In genomic region chr19:3334749-3335430, GRCh38 we compare ENCODE assay signal across 7 cellular contexts. TPM values are rescaled to one million over a fixed set of nuclear protein-coding genes. Genes with fewer than 3 reads are reported as not detected.
DNase-seq lines count a peak whose midpoint lies in the region; ATAC-seq, FAIRE-seq and TF ChIP-seq lines count a peak whose summit lies in the region.
"Not testable (repeated sequence)": the region's sequence is repeated elsewhere in the genome, so short reads cannot be mapped to it uniquely, and the experiment has no call there.

No MANE protein-coding gene starts in this region.

- H3K9me3 Mint-ChIP-seq in chondrocyte (ENCODE audit: low read depth): not testable (repeated sequence)

- H3K27me3 ChIP-seq in heart right ventricle; lower lobe of right lung (ENCODE audit: low read depth); parathyroid adenoma (ENCODE audit: control insufficient read depth, insufficient read depth, low read length); suprapubic skin: not testable (repeated sequence)

- not testable (repeated sequence) for H3K36me3 Mint-ChIP-seq in chondrocyte (ENCODE audit: low read depth)

- H3K27ac Mint-ChIP-seq in chondrocyte (ENCODE audit: unreplicated experiment): peak overlapping the region; percentile 87

- 77 to 80% methylated on average over 8 of the region's 8 CpGs for WGBS in heart right ventricle, 2 donors
- 84% methylated on average over 8 of the region's 8 CpGs for WGBS in suprapubic skin

- not testable (repeated sequence) for ATAC-seq in heart right ventricle, lower lobe of right lung

- TF ChIP-seq POLR2A in GM12892 (IDR thresholded peaks at IDR 0.05; ENCODE audit: low read depth, low read length); suprapubic skin (IDR thresholded peaks at IDR 0.05): not testable (repeated sequence)

- not testable (repeated sequence) for H3K27me3 Mint-ChIP-seq in chondrocyte (ENCODE audit: low read depth)

- not testable (repeated sequence) for H3K36me3 ChIP-seq in heart right ventricle; lower lobe of right lung; parathyroid adenoma (ENCODE audit: control insufficient read depth, insufficient read depth, low read length); suprapubic skin

- not testable (repeated sequence) for FAIRE-seq in GM12892 (lab: Jason Lieb, UNC)

- peaks cover 48% of the 10 kb centered on the region for H3K4me1 Mint-ChIP-seq in chondrocyte (ENCODE audit: low read depth)

- not testable (repeated sequence) for H3K9ac ChIP-seq in parathyroid adenoma

- TF ChIP-seq EP300 in suprapubic skin (IDR thresholded peaks at IDR 0.05): not testable (repeated sequence)

- not testable (repeated sequence) for H3K4me3 ChIP-seq in heart right ventricle; lower lobe of right lung; parathyroid adenoma (ENCODE audit: low read depth, low read length); suprapubic skin

- intact Hi-C loops in heart right ventricle (cut with DNase I): loop anchor here in 2 of 10 donors (5.0 kb wide), 2 partner anchors 67 to 97 kb away; no protein-coding TSS in a partner anchor
- intact Hi-C loops in lower lobe of right lung (cut with DNase I): not testable (repeated sequence)

- H3K79me2 ChIP-seq in parathyroid adenoma: not testable (repeated sequence)

- not testable (repeated sequence) for H3K9me3 ChIP-seq in heart right ventricle; lower lobe of right lung; parathyroid adenoma (ENCODE audit: control insufficient read depth, low read length); suprapubic skin

- H3K4me1 ChIP-seq in heart right ventricle (peaks cover 20 to 40% (median 34%) of the 10 kb centered on the region in 9 donors), lower lobe of right lung (peaks cover 45% of the 10 kb centered on the region), parathyroid adenoma (peaks cover 22% of the 10 kb centered on the region), suprapubic skin (peaks cover 57% of the 10 kb centered on the region)

- H3K4me2 ChIP-seq in parathyroid adenoma (ENCODE audit: low read length): not testable (repeated sequence)

- peak overlapping the region; percentile 67 for H2AFZ ChIP-seq in parathyroid adenoma

- not testable (repeated sequence) for TF ChIP-seq CTCF in VCaP (conservative IDR thresholded peaks at IDR 0.05); chondrocyte (IDR thresholded peaks at IDR 0.05); heart right ventricle (IDR thresholded peaks at IDR 0.05); lower lobe of right lung (IDR thresholded peaks at IDR 0.05); parathyroid adenoma (IDR thresholded peaks at IDR 0.05); suprapubic skin (IDR thresholded peaks at IDR 0.05)

- not testable (repeated sequence) for H3K4me3 Mint-ChIP-seq in chondrocyte (ENCODE audit: unreplicated experiment)

- peak; percentile 10 for DNase-seq in GM12892 (ENCODE audit: insufficient read length)
- DNase-seq in chondrocyte (ENCODE audit: low spot score); heart right ventricle; lower lobe of right lung; suprapubic skin (ENCODE audit: low spot score in 2 of 2): not testable (repeated sequence)

- peak overlapping the region; percentile 92 for H3K27ac ChIP-seq in VCaP
- H3K27ac ChIP-seq in heart right ventricle: peak overlapping the region; percentile 83 to 97 (median 92)
- H3K27ac ChIP-seq in lower lobe of right lung: peak overlapping the region; percentile 91
- H3K27ac ChIP-seq in parathyroid adenoma: peak overlapping the region; percentile 97
- peak overlapping the region; percentile 90 for H3K27ac ChIP-seq in suprapubic skin

RNA-seq across cellular contexts. Expression of gene NFIC, which starts 31.5 kb away (rescaled TPM):
- polyA plus RNA-seq in GM12892 (2012; ENCODE audit: missing spikeins): 3.5 TPM
- total RNA-seq in chondrocyte: 81.5 to 85.5 TPM (median 83.4 TPM) in 3 replicates
- 100 to 1,000 TPM; 132 to 217 (median 161) TPM for total RNA-seq in heart right ventricle
- 100 to 1,000 TPM in 1 of 2 donors, 10 to 100 TPM in 1; 52.3 to 147 TPM for polyA plus RNA-seq in heart right ventricle
- total RNA-seq in lower lobe of right lung: 132 TPM
- 100 to 1,000 TPM; 135 to 234 (median 194) TPM for total RNA-seq in suprapubic skin
